ENCODE assay signal across 6 cellular contexts in genomic region chr20:31628057-31628456, GRCh38. TPM values are rescaled to one million over a fixed set of nuclear protein-coding genes. Genes with fewer than 3 reads are reported as not detected.
"Had no signal": no experiment of that assay in that cellular context is flagged by ENCODE, and none has a peak within 500 bp of the region (broad histone marks: within the 10 kb centered on the region; RNA-seq: fewer than 3 reads in every experiment).

No MANE protein-coding gene starts in this region.

RNA-seq across cellular contexts. Expression of gene COX4I2, which starts 9.7 kb away (rescaled TPM):
- total RNA-seq: GM23248, GM23338, H1, H4, H9, HFFc6 had no signal
- polyA plus RNA-seq: GM23248 had no signal
